ENCODE assay signal across 35 cellular contexts in the genomic region with DNA sequence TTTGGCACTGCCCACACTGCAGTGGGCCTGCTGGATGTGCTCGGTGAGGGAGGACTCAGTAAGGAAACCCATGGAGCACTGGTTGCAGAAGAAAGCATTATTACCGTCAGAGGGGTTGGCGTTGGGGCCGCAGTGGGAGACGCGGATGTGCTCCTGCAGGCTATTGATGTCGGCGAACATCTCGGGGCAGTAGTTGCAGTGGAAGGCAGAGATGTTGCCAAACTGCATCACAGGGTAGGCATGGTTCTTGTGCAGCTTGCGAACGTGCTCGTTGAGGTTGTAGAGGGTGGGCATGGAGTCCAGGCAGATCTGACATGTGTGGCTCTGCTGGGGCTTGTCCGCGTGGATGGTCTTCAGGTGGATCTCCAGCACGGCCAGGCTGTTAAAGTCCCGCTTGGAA.
"Had no signal": no experiment of that assay in that cellular context is flagged by ENCODE, and none has a peak within 500 bp of the region (broad histone marks: within the 10 kb centered on the region; RNA-seq: fewer than 3 reads in every experiment).

No MANE protein-coding gene starts in this region.

- H3K9me3 Mint-ChIP-seq: activated CD8-positive, alpha-beta T cell treated with anti-CD3 and anti-CD28 coated beads for 36 hours; activated naive CD4-positive, alpha-beta T cell treated with anti-CD3 and anti-CD28 coated beads for 36 hours; activated naive CD4-positive, alpha-beta T cell treated with anti-CD3 and anti-CD28 coated beads, Interleukin-2, amount 50 U/mL, for 72 hours; activated T-cell treated with anti-CD3 and anti-CD28 coated beads, Interleukin-2, amount 50 U/mL, for 72 hours; activated T-helper 2 cell treated with anti-CD3 and anti-CD28 coated beads, Interferon-gamma antibody, Interleukin-2, Interleukin-4, amounts not matched to agents 10 μg/mL and 5 μg/mL and 100 μg/mL, durations not matched to agents 14 hours and 24 hours and 36 hours had no signal

- H3K4me3 ChIP-seq: adrenal gland, cardiac muscle cell, Peyer's patch had no signal

- H3K9ac ChIP-seq: KMS-11 had no signal

- H3K27ac ChIP-seq: brain microvascular endothelial cell, cardiac muscle cell, KMS-11, Peyer's patch, RWPE1, VCaP had no signal

- H3K36me3 Mint-ChIP-seq: activated naive CD4-positive, alpha-beta T cell treated with anti-CD3 and anti-CD28 coated beads, Interleukin-2, amount 50 U/mL, for 72 hours had no signal

- H3K9me3 ChIP-seq: adrenal gland, Peyer's patch had no signal

- H3K36me3 ChIP-seq: adrenal gland, brain microvascular endothelial cell, cardiac muscle cell, Peyer's patch had no signal

- H3K4me3 Mint-ChIP-seq: activated CD8-positive, alpha-beta T cell treated with anti-CD3 and anti-CD28 coated beads for 36 hours; activated naive CD4-positive, alpha-beta T cell treated with anti-CD3 and anti-CD28 coated beads for 36 hours; activated T-cell treated with anti-CD3 and anti-CD28 coated beads, Interleukin-2, amount 50 U/mL, for 72 hours had no signal

- H3K27me3 ChIP-seq: adrenal gland, brain microvascular endothelial cell, cardiac muscle cell, Peyer's patch had no signal

- DNase-seq: activated CD4-positive, alpha-beta T cell treated with anti-CD3 and anti-CD28 coated beads for 1 hour; activated CD4-positive, alpha-beta T cell treated with anti-CD3 and anti-CD28 coated beads for 48 hours; activated CD4-positive, alpha-beta T cell treated with anti-CD3 and anti-CD28 coated beads, Interleukin-2, amount 50 U/mL, for 4 hours; activated CD4-positive, CD25-positive, alpha-beta regulatory T cell; activated CD8-positive, alpha-beta T cell treated with anti-CD3 and anti-CD28 coated beads for 36 hours; activated gamma-delta T cell; activated naive CD4-positive, alpha-beta T cell treated with anti-CD3 and anti-CD28 coated beads for 36 hours; activated T-cell treated with anti-CD3 and anti-CD28 coated beads, Interleukin-2, amount 50 U/mL, for 1 hour; activated T-cell treated with anti-CD3 and anti-CD28 coated beads, Interleukin-2, amount 50 U/mL, for 72 hours; adrenal gland; brain microvascular endothelial cell; MM.1S; MV-4-11; NCI-H1092; NCI-H1436 treated with DMSO at 0.1 percent for 48 hours; NCI-H1694 treated with DMSO at 0.1 percent for 48 hours; NCI-H2029; NCI-H2107; NCI-H2171; NCI-H510A; NCI-H526; NCI-H748 treated with DMSO at 0.1 percent for 48 hours; NK-92 treated with Interleukin-12 subunit alpha and Interleukin-12 subunit beta, amount 100 ng/mL, for 24 hours; PC-3; Peyer's patch; SIG-M5; T-helper 1 cell; T-helper 2 cell; T-helper 9 cell had no signal

- H3K27me3 Mint-ChIP-seq: activated CD8-positive, alpha-beta T cell treated with anti-CD3 and anti-CD28 coated beads for 36 hours had no signal

- H3K27ac Mint-ChIP-seq: activated CD8-positive, alpha-beta T cell treated with anti-CD3 and anti-CD28 coated beads for 36 hours; activated naive CD4-positive, alpha-beta T cell treated with anti-CD3 and anti-CD28 coated beads for 36 hours; activated naive CD4-positive, alpha-beta T cell treated with anti-CD3 and anti-CD28 coated beads, Interleukin-2, amount 50 U/mL, for 72 hours; activated T-cell treated with anti-CD3 and anti-CD28 coated beads, Interleukin-2, amount 50 U/mL, for 72 hours; activated T-helper 2 cell treated with anti-CD3 and anti-CD28 coated beads, Interferon-gamma antibody, Interleukin-2, Interleukin-4, amounts not matched to agents 10 μg/mL and 5 μg/mL and 100 μg/mL, durations not matched to agents 14 hours and 24 hours and 36 hours had no signal

- H3K4me2 ChIP-seq: KMS-11 had no signal
